1 cellular context compared by ENCODE assay signal in the genomic region with DNA sequence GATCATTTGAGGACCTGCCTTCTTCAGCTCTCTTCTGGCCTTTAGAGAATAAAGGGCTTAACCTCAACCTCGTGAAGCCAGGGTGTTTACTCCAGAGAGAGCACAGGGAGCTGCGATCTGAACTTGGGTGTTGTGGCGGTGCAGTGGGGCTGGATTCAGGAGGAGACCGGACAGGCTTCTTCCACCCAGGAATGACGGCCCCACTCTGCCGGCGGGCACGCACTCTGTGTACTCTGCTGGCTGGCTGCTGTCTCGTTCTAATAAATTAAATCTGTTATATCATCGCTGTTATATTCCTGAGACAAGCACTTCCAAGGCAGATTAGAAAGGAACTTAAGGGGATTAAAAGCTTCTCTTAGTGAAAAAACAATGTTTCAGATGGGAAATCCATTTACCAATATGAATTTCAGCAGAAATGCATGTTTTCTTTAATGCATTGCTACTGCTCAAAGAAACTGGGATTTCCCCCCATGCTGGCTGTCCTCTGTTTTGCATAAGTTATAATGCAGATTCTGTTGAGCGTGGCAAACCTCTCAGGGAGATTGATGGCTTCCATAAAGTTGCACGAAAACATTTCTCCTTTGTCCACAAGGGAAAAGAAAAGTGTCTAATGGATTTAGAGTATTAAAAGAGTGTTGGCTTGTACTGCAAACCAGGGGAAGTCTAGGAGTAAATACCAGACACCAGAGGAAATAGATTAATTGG.
TF ChIP-seq lines count a peak whose summit lies in the region.

No MANE protein-coding gene starts in this region.

TF ChIP-seq in GM23338, 12 proteins besides CTCF, POLR2A, EP300 and RAD21 (continued from another document):
- TF ChIP-seq POLR2AphosphoS5 (IDR thresholded peaks at IDR 0.05; ENCODE audit: low read depth) (no peak), EZH2 (IDR thresholded peaks at IDR 0.05; ENCODE audit: low read depth, unreplicated experiment) (no peak), EZH2phosphoT487 (IDR thresholded peaks at IDR 0.05; ENCODE audit: unreplicated experiment) (no peak), CREB1 (CRISPR knock-in tag; IDR thresholded peaks at IDR 0.05; ENCODE audit: low read depth) (no peak)
- TF ChIP-seq, protein P1, sequence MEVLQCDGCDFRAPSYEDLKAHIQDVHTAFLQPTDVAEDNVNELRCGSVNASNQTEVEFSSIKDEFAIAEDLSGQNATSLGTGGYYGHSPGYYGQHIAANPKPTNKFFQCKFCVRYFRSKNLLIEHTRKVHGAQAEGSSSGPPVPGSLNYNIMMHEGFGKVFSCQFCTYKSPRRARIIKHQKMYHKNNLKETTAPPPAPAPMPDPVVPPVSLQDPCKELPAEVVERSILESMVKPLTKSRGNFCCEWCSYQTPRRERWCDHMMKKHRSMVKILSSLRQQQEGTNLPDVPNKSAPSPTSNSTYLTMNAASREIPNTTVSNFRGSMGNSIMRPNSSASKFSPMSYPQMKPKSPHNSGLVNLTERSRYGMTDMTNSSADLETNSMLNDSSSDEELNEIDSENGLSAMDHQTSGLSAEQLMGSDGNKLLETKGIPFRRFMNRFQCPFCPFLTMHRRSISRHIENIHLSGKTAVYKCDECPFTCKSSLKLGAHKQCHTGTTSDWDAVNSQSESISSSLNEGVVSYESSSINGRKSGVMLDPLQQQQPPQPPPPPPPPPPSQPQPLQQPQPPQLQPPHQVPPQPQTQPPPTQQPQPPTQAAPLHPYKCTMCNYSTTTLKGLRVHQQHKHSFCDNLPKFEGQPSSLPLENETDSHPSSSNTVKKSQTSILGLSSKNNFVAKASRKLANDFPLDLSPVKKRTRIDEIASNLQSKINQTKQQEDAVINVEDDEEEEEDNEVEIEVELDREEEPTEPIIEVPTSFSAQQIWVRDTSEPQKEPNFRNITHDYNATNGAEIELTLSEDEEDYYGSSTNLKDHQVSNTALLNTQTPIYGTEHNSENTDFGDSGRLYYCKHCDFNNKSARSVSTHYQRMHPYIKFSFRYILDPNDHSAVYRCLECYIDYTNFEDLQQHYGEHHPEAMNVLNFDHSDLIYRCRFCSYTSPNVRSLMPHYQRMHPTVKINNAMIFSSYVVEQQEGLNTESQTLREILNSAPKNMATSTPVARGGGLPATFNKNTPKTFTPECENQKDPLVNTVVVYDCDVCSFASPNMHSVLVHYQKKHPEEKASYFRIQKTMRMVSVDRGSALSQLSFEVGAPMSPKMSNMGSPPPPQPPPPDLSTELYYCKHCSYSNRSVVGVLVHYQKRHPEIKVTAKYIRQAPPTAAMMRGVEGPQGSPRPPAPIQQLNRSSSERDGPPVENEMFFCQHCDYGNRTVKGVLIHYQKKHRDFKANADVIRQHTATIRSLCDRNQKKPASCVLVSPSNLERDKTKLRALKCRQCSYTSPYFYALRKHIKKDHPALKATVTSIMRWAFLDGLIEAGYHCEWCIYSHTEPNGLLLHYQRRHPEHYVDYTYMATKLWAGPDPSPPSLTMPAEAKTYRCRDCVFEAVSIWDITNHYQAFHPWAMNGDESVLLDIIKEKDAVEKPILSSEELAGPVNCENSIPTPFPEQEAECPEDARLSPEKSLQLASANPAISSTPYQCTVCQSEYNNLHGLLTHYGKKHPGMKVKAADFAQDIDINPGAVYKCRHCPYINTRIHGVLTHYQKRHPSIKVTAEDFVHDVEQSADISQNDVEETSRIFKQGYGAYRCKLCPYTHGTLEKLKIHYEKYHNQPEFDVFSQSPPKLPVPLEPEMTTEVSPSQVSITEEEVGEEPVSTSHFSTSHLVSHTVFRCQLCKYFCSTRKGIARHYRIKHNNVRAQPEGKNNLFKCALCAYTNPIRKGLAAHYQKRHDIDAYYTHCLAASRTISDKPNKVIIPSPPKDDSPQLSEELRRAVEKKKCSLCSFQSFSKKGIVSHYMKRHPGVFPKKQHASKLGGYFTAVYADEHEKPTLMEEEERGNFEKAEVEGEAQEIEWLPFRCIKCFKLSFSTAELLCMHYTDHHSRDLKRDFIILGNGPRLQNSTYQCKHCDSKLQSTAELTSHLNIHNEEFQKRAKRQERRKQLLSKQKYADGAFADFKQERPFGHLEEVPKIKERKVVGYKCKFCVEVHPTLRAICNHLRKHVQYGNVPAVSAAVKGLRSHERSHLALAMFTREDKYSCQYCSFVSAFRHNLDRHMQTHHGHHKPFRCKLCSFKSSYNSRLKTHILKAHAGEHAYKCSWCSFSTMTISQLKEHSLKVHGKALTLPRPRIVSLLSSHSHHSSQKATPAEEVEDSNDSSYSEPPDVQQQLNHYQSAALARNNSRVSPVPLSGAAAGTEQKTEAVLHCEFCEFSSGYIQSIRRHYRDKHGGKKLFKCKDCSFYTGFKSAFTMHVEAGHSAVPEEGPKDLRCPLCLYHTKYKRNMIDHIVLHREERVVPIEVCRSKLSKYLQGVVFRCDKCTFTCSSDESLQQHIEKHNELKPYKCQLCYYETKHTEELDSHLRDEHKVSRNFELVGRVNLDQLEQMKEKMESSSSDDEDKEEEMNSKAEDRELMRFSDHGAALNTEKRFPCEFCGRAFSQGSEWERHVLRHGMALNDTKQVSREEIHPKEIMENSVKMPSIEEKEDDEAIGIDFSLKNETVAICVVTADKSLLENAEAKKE (CRISPR knock-in tag; IDR thresholded peaks at IDR 0.05) = no peak
- TF ChIP-seq, protein P2, sequence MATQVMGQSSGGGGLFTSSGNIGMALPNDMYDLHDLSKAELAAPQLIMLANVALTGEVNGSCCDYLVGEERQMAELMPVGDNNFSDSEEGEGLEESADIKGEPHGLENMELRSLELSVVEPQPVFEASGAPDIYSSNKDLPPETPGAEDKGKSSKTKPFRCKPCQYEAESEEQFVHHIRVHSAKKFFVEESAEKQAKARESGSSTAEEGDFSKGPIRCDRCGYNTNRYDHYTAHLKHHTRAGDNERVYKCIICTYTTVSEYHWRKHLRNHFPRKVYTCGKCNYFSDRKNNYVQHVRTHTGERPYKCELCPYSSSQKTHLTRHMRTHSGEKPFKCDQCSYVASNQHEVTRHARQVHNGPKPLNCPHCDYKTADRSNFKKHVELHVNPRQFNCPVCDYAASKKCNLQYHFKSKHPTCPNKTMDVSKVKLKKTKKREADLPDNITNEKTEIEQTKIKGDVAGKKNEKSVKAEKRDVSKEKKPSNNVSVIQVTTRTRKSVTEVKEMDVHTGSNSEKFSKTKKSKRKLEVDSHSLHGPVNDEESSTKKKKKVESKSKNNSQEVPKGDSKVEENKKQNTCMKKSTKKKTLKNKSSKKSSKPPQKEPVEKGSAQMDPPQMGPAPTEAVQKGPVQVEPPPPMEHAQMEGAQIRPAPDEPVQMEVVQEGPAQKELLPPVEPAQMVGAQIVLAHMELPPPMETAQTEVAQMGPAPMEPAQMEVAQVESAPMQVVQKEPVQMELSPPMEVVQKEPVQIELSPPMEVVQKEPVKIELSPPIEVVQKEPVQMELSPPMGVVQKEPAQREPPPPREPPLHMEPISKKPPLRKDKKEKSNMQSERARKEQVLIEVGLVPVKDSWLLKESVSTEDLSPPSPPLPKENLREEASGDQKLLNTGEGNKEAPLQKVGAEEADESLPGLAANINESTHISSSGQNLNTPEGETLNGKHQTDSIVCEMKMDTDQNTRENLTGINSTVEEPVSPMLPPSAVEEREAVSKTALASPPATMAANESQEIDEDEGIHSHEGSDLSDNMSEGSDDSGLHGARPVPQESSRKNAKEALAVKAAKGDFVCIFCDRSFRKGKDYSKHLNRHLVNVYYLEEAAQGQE (IDR thresholded peaks at IDR 0.05; ENCODE audit: unreplicated experiment) = no peak
